19 cellular contexts compared by ENCODE assay signal in genomic region chr4:2699534-2699933, GRCh38.
"Had no signal": no experiment of that assay in that cellular context is flagged by ENCODE, and none has a peak within 500 bp of the region (broad histone marks: within the 10 kb centered on the region; RNA-seq: fewer than 3 reads in every experiment).

No MANE protein-coding gene starts in this region.

- H3K9me3 ChIP-seq: left lung, right atrium auricular region, SK-N-SH, stomach, testis, upper lobe of left lung had no signal

- H3K27ac ChIP-seq: hepatocyte, left lung, right atrium auricular region, stomach, testis, upper lobe of left lung, WERI-Rb-1 had no signal

- H3K79me2 ChIP-seq: hepatocyte had no signal

- H3K4me3 Mint-ChIP-seq: endodermal cell, nephron progenitor cell, T-cell had no signal

- H3K4me1 ChIP-seq: left lung, right atrium auricular region, testis, upper lobe of left lung had no signal

- FAIRE-seq: keratinocyte had no signal

- H3K27ac Mint-ChIP-seq: endodermal cell, T-cell had no signal

- H3K9ac ChIP-seq: SK-N-SH had no signal

- DNase-seq: activated CD4-positive, alpha-beta T cell treated with anti-CD3 and anti-CD28 coated beads for 4 hours; activated gamma-delta T cell treated with Interleukin-2 at 50 U/mL for 16 hours; dorsolateral prefrontal cortex; endodermal cell; left lung; mesenchymal stem cell; nephron progenitor cell; occipital lobe; SK-N-SH; stimulated activated CD4-positive, alpha-beta T cell treated with anti-CD3 and anti-CD28 coated beads, Interleukin-15, amount 100 ng/mL, for 24 hours; stimulated activated CD4-positive, alpha-beta T cell treated with anti-CD3 and anti-CD28 coated beads, Interleukin-4, amount 100 ng/mL, for 24 hours; T-cell; testis; upper lobe of left lung; WERI-Rb-1 had no signal

- ATAC-seq: left lung, T-cell had no signal

- H3K9me3 Mint-ChIP-seq: endodermal cell, nephron progenitor cell, T-cell had no signal

- H3K4me2 ChIP-seq: hepatocyte, SK-N-SH had no signal

- H2AFZ ChIP-seq: hepatocyte had no signal

- H3K27me3 Mint-ChIP-seq: T-cell had no signal

- H3K4me1 Mint-ChIP-seq: endodermal cell had no signal

- H3K27me3 ChIP-seq: dorsolateral prefrontal cortex, hepatocyte, left lung, right atrium auricular region, stomach, testis, upper lobe of left lung had no signal
